ENCODE assay signal across 17 cellular contexts in the genomic region with DNA sequence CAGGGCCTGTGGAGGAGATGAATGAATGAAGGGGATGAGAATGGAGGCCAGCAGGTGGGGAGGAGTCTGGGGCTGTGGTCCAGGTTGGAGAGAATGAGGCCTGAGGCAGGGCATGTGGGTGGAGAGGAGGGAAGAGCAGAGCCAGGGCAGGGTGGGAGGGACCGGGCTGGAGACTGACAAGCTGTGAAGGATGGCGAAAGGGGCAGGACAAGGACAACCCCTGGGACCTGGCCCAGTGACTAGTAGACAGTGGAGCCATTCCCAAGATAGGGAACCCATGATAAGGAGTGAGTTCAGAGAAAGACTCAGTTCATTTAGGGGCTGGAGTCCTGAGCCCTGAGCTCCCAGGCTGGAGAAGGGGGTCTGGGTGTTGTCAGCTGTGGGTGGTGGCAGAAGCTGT. TPM values are rescaled to one million over a fixed set of nuclear protein-coding genes. Genes with fewer than 3 reads are reported as not detected.
DNase-seq lines count a peak whose midpoint lies in the region; ATAC-seq and TF ChIP-seq lines count a peak whose summit lies in the region.
"Had no signal": no experiment of that assay in that cellular context is flagged by ENCODE, and none has a peak within 500 bp of the region (broad histone marks: within the 10 kb centered on the region; RNA-seq: fewer than 3 reads in every experiment).

No MANE protein-coding gene starts in this region.

- no peak for TF ChIP-seq POLR2A in transverse colon (IDR thresholded peaks at IDR 0.05)

- H3K4me1 ChIP-seq in BLaER1: peaks cover 81% of the 10 kb centered on the region
- H3K4me1 ChIP-seq in mammary epithelial cell (ENCODE audit: insufficient read depth, low read length): peaks cover 7% of the 10 kb centered on the region
- H3K4me1 ChIP-seq in transverse colon: peaks cover 3 to 27% (median 18%) of the 10 kb centered on the region in 4 donors

- H3K79me2 ChIP-seq in mammary epithelial cell (ENCODE audit: insufficient read depth, low read length): no peaks in the 10 kb centered on the region

- H3K4me3 ChIP-seq in BLaER1 (no peak overlapping the region), mammary epithelial cell (replicated peaks in 1 of 3; ENCODE audit: insufficient read depth in 1 of 3, low read depth in 2 of 3, low read length in 3 of 3) (no peak overlapping the region), transverse colon (no peak overlapping the region)
- H3K4me3 ChIP-seq: HAP-1, SJSA1 had no signal

- dilution Hi-C loops in mammary epithelial cell (cut with HindIII; ENCODE audit: low sequenced_read_pairs): no loop called here

- H3K4me1 Mint-ChIP-seq in activated T-helper 1 cell treated with anti-CD3 and anti-CD28 coated beads, Interleukin-12 subunit alpha, Interleukin-12 subunit beta, Interleukin-2, Interleukin-4 antibody, amounts not matched to agents 30 ng/mL and 10 ng/mL and 1 ng/mL, durations not matched to agents 14 hours and 24 hours and 36 hours (ENCODE audit: low read depth): peaks cover 27% of the 10 kb centered on the region
- H3K4me1 Mint-ChIP-seq in glutamatergic neuron (ENCODE audit: low read depth, unreplicated experiment): peaks cover 19% of the 10 kb centered on the region

- intact Hi-C loops in activated T-helper 1 cell treated with anti-CD3 and anti-CD28 coated beads, Interleukin-12 subunit alpha, Interleukin-12 subunit beta, Interleukin-2, Interleukin-4 antibody, amounts not matched to agents 30 ng/mL and 10 ng/mL and 1 ng/mL, durations not matched to agents 14 hours and 24 hours and 36 hours (cut with micrococcal nuclease): no loop called here
- intact Hi-C loops in mammary epithelial cell (cut with micrococcal nuclease) (loop anchor here (2.0 kb wide), 1 partner anchor 21 kb away; the partner anchor contains the start of gene SLC17A7), transverse colon (cut with DNase I; ENCODE audit: low total_unique reads) (no loop called here)

- H3K9me3 ChIP-seq in BLaER1 (no peaks in the 10 kb centered on the region; the same call in 1 of the 2 replicates), mammary epithelial cell (replicated peaks; ENCODE audit: insufficient read depth, low read length) (no peaks in the 10 kb centered on the region), transverse colon (no peaks in the 10 kb centered on the region)
- H3K9me3 ChIP-seq: HAP-1 had no signal

- H3K27ac ChIP-seq in 22Rv1 (peak overlapping the region; percentile 52; the same call in 1 of the 2 replicates), BLaER1 (no peak overlapping the region), mammary epithelial cell (ENCODE audit: insufficient read depth, low read depth, low read length) (no peak overlapping the region), transverse colon (no peak overlapping the region)
- H3K27ac ChIP-seq: BLaER1 treated with 17β-estradiol and CSF1 and Interleukin-3, amounts not matched to agents 10 nM and 100 nM; HL-60; SJSA1 had no signal

- no CpG with 5 or more reads among the region's 2 CpGs for WGBS in mammary epithelial cell (ENCODE audit: low coverage, missing lambda C conversion rate)
- 74 to 86% methylated on average over 2 of the region's 2 CpGs for WGBS in transverse colon (ENCODE audit: low coverage in 1 of 2), 2 donors

- H3K9me3 Mint-ChIP-seq in activated T-helper 1 cell treated with anti-CD3 and anti-CD28 coated beads, Interleukin-12 subunit alpha, Interleukin-12 subunit beta, Interleukin-2, Interleukin-4 antibody, amounts not matched to agents 30 ng/mL and 10 ng/mL and 1 ng/mL, durations not matched to agents 14 hours and 24 hours and 36 hours: no peaks in the 10 kb centered on the region
- H3K9me3 Mint-ChIP-seq in glutamatergic neuron (ENCODE audit: unreplicated experiment): peaks cover 9% of the 10 kb centered on the region
- H3K9me3 Mint-ChIP-seq: CD8-positive, alpha-beta memory T cell had no signal

- H3K4me3 Mint-ChIP-seq in activated T-helper 1 cell treated with anti-CD3 and anti-CD28 coated beads, Interleukin-12 subunit alpha, Interleukin-12 subunit beta, Interleukin-2, Interleukin-4 antibody, amounts not matched to agents 30 ng/mL and 10 ng/mL and 1 ng/mL, durations not matched to agents 14 hours and 24 hours and 36 hours: peak overlapping the region; percentile 52
- peak overlapping the region; percentile 64 for H3K4me3 Mint-ChIP-seq in glutamatergic neuron (ENCODE audit: unreplicated experiment)

- TF ChIP-seq EP300 in transverse colon (IDR thresholded peaks at IDR 0.05; ENCODE audit: low read depth): no peak

- no peak for DNase-seq in activated T-helper 1 cell treated with anti-CD3 and anti-CD28 coated beads, Interleukin-12 subunit alpha, Interleukin-12 subunit beta, Interleukin-2, Interleukin-4 antibody, amounts not matched to agents 30 ng/mL and 10 ng/mL and 1 ng/mL, durations not matched to agents 14 hours and 24 hours and 36 hours (ENCODE audit: low spot score)
- no peak for DNase-seq in glutamatergic neuron
- no peak for DNase-seq in mammary epithelial cell
- DNase-seq in transverse colon: no peak
- DNase-seq: CD8-positive, alpha-beta memory T cell; MM.1S; NCI-H1417 treated with DMSO at 0.1 percent for 48 hours had no signal

- BruUV-seq in mammary epithelial cell (replicated peaks; lab: Mats Ljungman, UMichigan): no TSS peak

- peaks cover 67% of the 10 kb centered on the region for H3K27me3 Mint-ChIP-seq in activated T-helper 1 cell treated with anti-CD3 and anti-CD28 coated beads, Interleukin-12 subunit alpha, Interleukin-12 subunit beta, Interleukin-2, Interleukin-4 antibody, amounts not matched to agents 30 ng/mL and 10 ng/mL and 1 ng/mL, durations not matched to agents 14 hours and 24 hours and 36 hours (ENCODE audit: insufficient read depth)
- H3K27me3 Mint-ChIP-seq in glutamatergic neuron (ENCODE audit: unreplicated experiment): peaks cover 24% of the 10 kb centered on the region

- H3K9ac ChIP-seq in BLaER1 (no peak overlapping the region), mammary epithelial cell (ENCODE audit: insufficient read depth, low read length) (no peak overlapping the region)
- H3K9ac ChIP-seq: BLaER1 treated with 17β-estradiol and CSF1 and Interleukin-3, amounts not matched to agents 10 nM and 100 nM had no signal

- H3K27me3 ChIP-seq in BLaER1 (peaks cover 67% of the 10 kb centered on the region), mammary epithelial cell (ENCODE audit: insufficient read depth, low read length) (peaks cover 40% of the 10 kb centered on the region), transverse colon (peaks cover 97% of the 10 kb centered on the region)

- H3K36me3 ChIP-seq in BLaER1 (no peaks in the 10 kb centered on the region), mammary epithelial cell (ENCODE audit: insufficient read depth, low read length) (no peaks in the 10 kb centered on the region), transverse colon (no peaks in the 10 kb centered on the region)
- H3K36me3 ChIP-seq: BLaER1 treated with 17β-estradiol and CSF1 and Interleukin-3, amounts not matched to agents 10 nM and 100 nM; HAP-1; SJSA1 had no signal

- in situ Hi-C loops in mammary epithelial cell (cut with MboI; ENCODE audit: low sequenced_read_pairs in 2 of 2): no loop called here
- in situ Hi-C loops in transverse colon (cut with MboI; ENCODE audit: low pct_ligation_motif_present in 1 of 4, low pct_unique_long_range_greater_than_20kb in 1 of 4, low sequenced_read_pairs in 3 of 4): no loop called here

- H3K27ac Mint-ChIP-seq in activated T-helper 1 cell treated with anti-CD3 and anti-CD28 coated beads, Interleukin-12 subunit alpha, Interleukin-12 subunit beta, Interleukin-2, Interleukin-4 antibody, amounts not matched to agents 30 ng/mL and 10 ng/mL and 1 ng/mL, durations not matched to agents 14 hours and 24 hours and 36 hours: no peak overlapping the region
- H3K27ac Mint-ChIP-seq in glutamatergic neuron (ENCODE audit: unreplicated experiment): no peak overlapping the region

- H4K20me1 ChIP-seq in BLaER1: peaks cover 8% of the 10 kb centered on the region
- H4K20me1 ChIP-seq in mammary epithelial cell (ENCODE audit: insufficient read depth, low read length): no peaks in the 10 kb centered on the region

- H2AFZ ChIP-seq in mammary epithelial cell (ENCODE audit: low read depth, low read length): no peak overlapping the region

- TF ChIP-seq CTCF in 22Rv1 (IDR thresholded peaks at IDR 0.05) (no peak), glutamatergic neuron (IDR thresholded peaks at IDR 0.05; ENCODE audit: partially characterized antibody, unreplicated experiment) (no peak), mammary epithelial cell (conservative IDR thresholded peaks at IDR 0.05 in 1 of 2, IDR thresholded peaks at IDR 0.05 in 1 of 2; ENCODE audit: extremely low read depth in 1 of 2, insufficient read depth in 1 of 2, low read depth in 1 of 2, low read length in 2 of 2) (no peak), transverse colon (IDR thresholded peaks at IDR 0.05) (no peak)

- ATAC-seq in GM19463 (IDR thresholded peaks at IDR 0.05; ENCODE audit: unreplicated experiment): no peak

- peak overlapping the region; percentile 95; the same call in 1 of the 2 replicates for H3K4me2 ChIP-seq in BLaER1
- no peak overlapping the region for H3K4me2 ChIP-seq in mammary epithelial cell (ENCODE audit: insufficient read depth, low read depth, low read length)

- H3K36me3 Mint-ChIP-seq in activated T-helper 1 cell treated with anti-CD3 and anti-CD28 coated beads, Interleukin-12 subunit alpha, Interleukin-12 subunit beta, Interleukin-2, Interleukin-4 antibody, amounts not matched to agents 30 ng/mL and 10 ng/mL and 1 ng/mL, durations not matched to agents 14 hours and 24 hours and 36 hours (ENCODE audit: low read depth): peaks cover 3% of the 10 kb centered on the region
- H3K36me3 Mint-ChIP-seq in glutamatergic neuron (ENCODE audit: unreplicated experiment): no peaks in the 10 kb centered on the region
- H3K36me3 Mint-ChIP-seq: CD8-positive, alpha-beta memory T cell had no signal

- CTCF ChIA-PET in mammary epithelial cell (lab: Charles Lee; ENCODE audit: low non-redundant PET): no interaction called here

RNA-seq across cellular contexts. Expression of gene PTH2, which starts 3.0 kb away (rescaled TPM):
- total RNA-seq in activated T-helper 1 cell treated with anti-CD3 and anti-CD28 coated beads, Interleukin-12 subunit alpha, Interleukin-12 subunit beta, Interleukin-2, Interleukin-4 antibody, amounts not matched to agents 30 ng/mL and 10 ng/mL and 1 ng/mL, durations not matched to agents 14 hours and 24 hours and 36 hours: not detected in 2 replicates
- total RNA-seq in glutamatergic neuron (ENCODE audit: unreplicated experiment): 2.5 TPM
- total RNA-seq in mammary epithelial cell: not detected
- polyA plus RNA-seq in mammary epithelial cell: not detected
- polyA minus RNA-seq in mammary epithelial cell: not detected
- not detected for total RNA-seq in transverse colon
- total RNA-seq: CD8-positive, alpha-beta memory T cell; HepG2; HT-29; Right ventricle myocardium inferior; SJSA1 had no signal
- polyA plus RNA-seq: CD8-positive, alpha-beta memory T cell; HepG2 had no signal

RNA-seq across cellular contexts. Expression of gene GFY, which starts 5.0 kb away (rescaled TPM):
- not detected in 2 replicates for total RNA-seq in activated T-helper 1 cell treated with anti-CD3 and anti-CD28 coated beads, Interleukin-12 subunit alpha, Interleukin-12 subunit beta, Interleukin-2, Interleukin-4 antibody, amounts not matched to agents 30 ng/mL and 10 ng/mL and 1 ng/mL, durations not matched to agents 14 hours and 24 hours and 36 hours
- total RNA-seq in glutamatergic neuron (ENCODE audit: unreplicated experiment) (0.88 TPM), mammary epithelial cell (not detected), transverse colon (not detected)
- polyA plus RNA-seq in mammary epithelial cell: not detected
- polyA minus RNA-seq in mammary epithelial cell: not detected
- total RNA-seq: CD8-positive, alpha-beta memory T cell; HepG2; HT-29; Right ventricle myocardium inferior; SJSA1 had no signal
- polyA plus RNA-seq: CD8-positive, alpha-beta memory T cell; HepG2 had no signal

RNA-seq across cellular contexts. Expression of gene SLC17A7, which starts 21.1 kb away (rescaled TPM):
- 0.16 TPM in 1 of 2 replicates, not detected in the other for total RNA-seq in activated T-helper 1 cell treated with anti-CD3 and anti-CD28 coated beads, Interleukin-12 subunit alpha, Interleukin-12 subunit beta, Interleukin-2, Interleukin-4 antibody, amounts not matched to agents 30 ng/mL and 10 ng/mL and 1 ng/mL, durations not matched to agents 14 hours and 24 hours and 36 hours
- 188 TPM for total RNA-seq in glutamatergic neuron (ENCODE audit: unreplicated experiment)
- total RNA-seq in mammary epithelial cell: under 1 TPM; under 0.01 to 0.16 TPM
- 0.07 TPM for polyA plus RNA-seq in mammary epithelial cell
- not detected for polyA minus RNA-seq in mammary epithelial cell
- 1 to 10 TPM in 1 of 4 donors, under 1 TPM in 1, not detected in 2; 0.55 to 1.1 TPM for total RNA-seq in transverse colon
- total RNA-seq: HepG2, SJSA1 had no signal
- polyA plus RNA-seq: CD8-positive, alpha-beta memory T cell had no signal

RNA-seq across cellular contexts. Expression of gene PIH1D1, which starts 31.4 kb away (rescaled TPM):
- total RNA-seq in activated T-helper 1 cell treated with anti-CD3 and anti-CD28 coated beads, Interleukin-12 subunit alpha, Interleukin-12 subunit beta, Interleukin-2, Interleukin-4 antibody, amounts not matched to agents 30 ng/mL and 10 ng/mL and 1 ng/mL, durations not matched to agents 14 hours and 24 hours and 36 hours: 124 and 126 TPM in 2 replicates
- total RNA-seq in glutamatergic neuron (ENCODE audit: unreplicated experiment): 104 TPM
- total RNA-seq in mammary epithelial cell: 10 to 100 TPM; 61.2 to 62.4 TPM
- polyA plus RNA-seq in mammary epithelial cell: 73.4 TPM
- polyA minus RNA-seq in mammary epithelial cell: 140 TPM
- total RNA-seq in transverse colon: 100 to 1,000 TPM in 1 of 4 donors, 10 to 100 TPM in 3; 52.7 to 105 (median 90.4) TPM

RNA-seq across cellular contexts. Expression of gene KASH5, which starts 32.2 kb away (rescaled TPM):
- total RNA-seq in activated T-helper 1 cell treated with anti-CD3 and anti-CD28 coated beads, Interleukin-12 subunit alpha, Interleukin-12 subunit beta, Interleukin-2, Interleukin-4 antibody, amounts not matched to agents 30 ng/mL and 10 ng/mL and 1 ng/mL, durations not matched to agents 14 hours and 24 hours and 36 hours: 0.15 TPM in 1 of 2 replicates, not detected in the other
- total RNA-seq in glutamatergic neuron (ENCODE audit: unreplicated experiment) (0.49 TPM), mammary epithelial cell (not detected), transverse colon (not detected)
- polyA plus RNA-seq in mammary epithelial cell: not detected
- not detected for polyA minus RNA-seq in mammary epithelial cell
- total RNA-seq: HepG2, HT-29, Right ventricle myocardium inferior, SJSA1 had no signal
- polyA plus RNA-seq: CD8-positive, alpha-beta memory T cell; HepG2 had no signal

Comparison
In these comparisons a context has a peak if more than half of its experiments do, and no peak if none do; other contexts are left out.
1. RNA of gene SLC17A7, which starts 21.1 kb away (total RNA-seq): 188 TPM in glutamatergic neuron (single experiment); 0.55 to 1.1 TPM in transverse colon, under 0.01 to 0.16 TPM in mammary epithelial cell and 0.16 TPM in activated T-helper 1 cell treated with anti-CD3 and anti-CD28 coated beads, Interleukin-12 subunit alpha, Interleukin-12 subunit beta, Interleukin-2, Interleukin-4 antibody, amounts not matched to agents 30 ng/mL and 10 ng/mL and 1 ng/mL, durations not matched to agents 14 hours and 24 hours and 36 hours; every median in the first group is over 10 times any median in the second.